18 cellular contexts compared by ENCODE assay signal in genomic region chr14:31843361-31844091, GRCh38.
DNase-seq lines count a peak whose midpoint lies in the region; ATAC-seq and TF ChIP-seq lines count a peak whose summit lies in the region.
"Had no signal": no experiment of that assay in that cellular context is flagged by ENCODE, and none has a peak within 500 bp of the region (broad histone marks: within the 10 kb centered on the region; RNA-seq: fewer than 3 reads in every experiment).

No MANE protein-coding gene starts in this region.

- intact Hi-C loops in left ventricle myocardium superior (cut with micrococcal nuclease), result no loop called here
- intact Hi-C loops in left ventricle myocardium inferior (cut with micrococcal nuclease), result no loop called here
- intact Hi-C loops in ascending aorta (cut with DNase I), result no loop called here

- peaks cover 8% of the 10 kb centered on the region for H3K4me1 ChIP-seq in left ventricle myocardium inferior
- peaks cover 6% of the 10 kb centered on the region for H3K4me1 ChIP-seq in foreskin keratinocyte
- no peaks in the 10 kb centered on the region for H3K4me1 ChIP-seq in ascending aorta

- ATAC-seq in left ventricle myocardium superior (peak; percentile 54), foreskin keratinocyte (peak; percentile 35)

- H3K27ac ChIP-seq in left ventricle myocardium inferior (replicated peaks) (no peak overlapping the region), foreskin keratinocyte (no peak overlapping the region), ascending aorta (no peak overlapping the region)
- H3K27ac ChIP-seq: brain microvascular endothelial cell, ovary had no signal

- H3K36me3 ChIP-seq in left ventricle myocardium inferior (peaks cover 4% of the 10 kb centered on the region), ascending aorta (no peaks in the 10 kb centered on the region)
- H3K36me3 ChIP-seq: brain microvascular endothelial cell, ovary had no signal

- H3K4me3 ChIP-seq in left ventricle myocardium inferior (no peak overlapping the region), ascending aorta (no peak overlapping the region)
- H3K4me3 ChIP-seq: lung, ovary had no signal

- H3K9me3 ChIP-seq in left ventricle myocardium inferior (replicated peaks) (no peaks in the 10 kb centered on the region), ascending aorta (no peaks in the 10 kb centered on the region)
- H3K9me3 ChIP-seq: ovary had no signal

- TF ChIP-seq CTCF in left ventricle myocardium inferior (IDR thresholded peaks at IDR 0.05; ENCODE audit: borderline replicate concordance) (no peak), foreskin keratinocyte (conservative IDR thresholded peaks at IDR 0.05) (no peak), ascending aorta (IDR thresholded peaks at IDR 0.05) (no peak)

- no peak for DNase-seq in left ventricle myocardium superior
- no peak for DNase-seq in left ventricle myocardium inferior
- peak; percentile 2 for DNase-seq in SW480 (ENCODE audit: low spot score)
- peak in 1 of 2 donors; percentile 32 for DNase-seq in foreskin keratinocyte
- DNase-seq in activated CD8-positive, alpha-beta memory T cell treated with anti-CD3 and anti-CD28 coated beads, Interleukin-2, amount 50 U/mL, for 48 hours, result no peak
- DNase-seq in NAMALWA (ENCODE audit: low spot score), result no peak
- DNase-seq in ascending aorta (ENCODE audit: low spot score in 2 of 2), result no peak
- no peak for DNase-seq in NCI-H2081 treated with DMSO at 0.1 percent for 48 hours (lab: John Stamatoyannopoulos, UW)
- DNase-seq: activated CD4-positive, alpha-beta T cell treated with anti-CD3 and anti-CD28 coated beads, Interleukin-2, amount 50 U/mL, for 48 hours; activated effector memory CD4-positive, alpha-beta T cell treated with Interleukin-2 at 50 U/mL for 16 hours; brain microvascular endothelial cell; H7; hippocampal formation; NCI-H1092; NCI-H446 treated with DMSO at 0.1 percent for 48 hours; ovary; stimulated activated CD8-positive, alpha-beta memory T cell treated with anti-CD3 and anti-CD28 coated beads, Interleukin-4, amount 100 ng/mL, for 48 hours had no signal

- H3K27me3 ChIP-seq in left ventricle myocardium inferior (ENCODE audit: low read depth), result no peaks in the 10 kb centered on the region
- no peaks in the 10 kb centered on the region for H3K27me3 ChIP-seq in foreskin keratinocyte
- H3K27me3 ChIP-seq in ascending aorta, result no peaks in the 10 kb centered on the region
- H3K27me3 ChIP-seq: brain microvascular endothelial cell, ovary had no signal
